18 cellular contexts compared by ENCODE assay signal in genomic region chr1:6873298-6874015, GRCh38.
"Had no signal": no experiment of that assay in that cellular context is flagged by ENCODE, and none has a peak within 500 bp of the region (broad histone marks: within the 10 kb centered on the region; RNA-seq: fewer than 3 reads in every experiment).

No MANE protein-coding gene starts in this region.

- FAIRE-seq: kidney had no signal

- H3K27me3 ChIP-seq: heart left ventricle, spleen, upper lobe of left lung had no signal

- H3K9me3 Mint-ChIP-seq: activated CD8-positive, alpha-beta T cell treated with anti-CD3 and anti-CD28 coated beads for 36 hours; activated naive CD8-positive, alpha-beta T cell treated with anti-CD3 and anti-CD28 coated beads, Interleukin-2, amount 50 U/mL, for 24 hours; brain; endodermal cell; stimulated activated naive B cell treated with anti-CD40 and anti-IgM and Interleukin-4, amounts not matched to agents 10 μg/mL and 1 μg/mL and 100 μg/mL, for 72 hours had no signal

- DNase-seq: activated CD4-positive, alpha-beta T cell treated with anti-CD3 and anti-CD28 coated beads for 36 hours; activated CD8-positive, alpha-beta memory T cell treated with anti-CD3 and anti-CD28 coated beads, Interleukin-2, amount 50 U/mL, for 4 hours; activated CD8-positive, alpha-beta T cell treated with anti-CD3 and anti-CD28 coated beads for 36 hours; activated naive CD8-positive, alpha-beta T cell treated with anti-CD3 and anti-CD28 coated beads, Interleukin-2, amount 50 U/mL, for 24 hours; cerebellar nuclear complex; erythroblast; foreskin melanocyte; heart left ventricle; kidney; left ventricle myocardium superior; posterior cingulate gyrus; right cardiac atrium; spleen; stimulated activated CD4-positive, alpha-beta T cell treated with anti-CD3 and anti-CD28 coated beads, Interleukin-1b, Interleukin-23, amount 100 ng/mL, for 48 hours; stimulated activated naive B cell treated with anti-CD40 and anti-IgM and Interleukin-4, amounts not matched to agents 10 μg/mL and 1 μg/mL and 100 μg/mL, for 72 hours; upper lobe of left lung had no signal

- H3K4me3 Mint-ChIP-seq: activated CD4-positive, alpha-beta T cell treated with anti-CD3 and anti-CD28 coated beads for 36 hours; activated CD8-positive, alpha-beta T cell treated with anti-CD3 and anti-CD28 coated beads for 36 hours; activated naive CD8-positive, alpha-beta T cell treated with anti-CD3 and anti-CD28 coated beads, Interleukin-2, amount 50 U/mL, for 24 hours; endodermal cell; stimulated activated naive B cell treated with anti-CD40 and anti-IgM and Interleukin-4, amounts not matched to agents 10 μg/mL and 1 μg/mL and 100 μg/mL, for 72 hours had no signal

- H3K27me3 Mint-ChIP-seq: activated CD4-positive, alpha-beta T cell treated with anti-CD3 and anti-CD28 coated beads for 36 hours; activated CD8-positive, alpha-beta T cell treated with anti-CD3 and anti-CD28 coated beads for 36 hours; activated naive CD8-positive, alpha-beta T cell treated with anti-CD3 and anti-CD28 coated beads, Interleukin-2, amount 50 U/mL, for 24 hours; brain; stimulated activated naive B cell treated with anti-CD40 and anti-IgM and Interleukin-4, amounts not matched to agents 10 μg/mL and 1 μg/mL and 100 μg/mL, for 72 hours had no signal

- H3K27ac Mint-ChIP-seq: activated CD4-positive, alpha-beta T cell treated with anti-CD3 and anti-CD28 coated beads for 36 hours; activated CD8-positive, alpha-beta T cell treated with anti-CD3 and anti-CD28 coated beads for 36 hours; activated naive CD8-positive, alpha-beta T cell treated with anti-CD3 and anti-CD28 coated beads, Interleukin-2, amount 50 U/mL, for 24 hours; endodermal cell; stimulated activated naive B cell treated with anti-CD40 and anti-IgM and Interleukin-4, amounts not matched to agents 10 μg/mL and 1 μg/mL and 100 μg/mL, for 72 hours had no signal

- H3K4me3 ChIP-seq: heart left ventricle, spleen, upper lobe of left lung had no signal

- H3K27ac ChIP-seq: heart left ventricle, spleen, upper lobe of left lung had no signal

- H3K9me3 ChIP-seq: heart left ventricle, spleen, upper lobe of left lung had no signal
